9 cellular contexts compared by ENCODE assay signal in the genomic region with DNA sequence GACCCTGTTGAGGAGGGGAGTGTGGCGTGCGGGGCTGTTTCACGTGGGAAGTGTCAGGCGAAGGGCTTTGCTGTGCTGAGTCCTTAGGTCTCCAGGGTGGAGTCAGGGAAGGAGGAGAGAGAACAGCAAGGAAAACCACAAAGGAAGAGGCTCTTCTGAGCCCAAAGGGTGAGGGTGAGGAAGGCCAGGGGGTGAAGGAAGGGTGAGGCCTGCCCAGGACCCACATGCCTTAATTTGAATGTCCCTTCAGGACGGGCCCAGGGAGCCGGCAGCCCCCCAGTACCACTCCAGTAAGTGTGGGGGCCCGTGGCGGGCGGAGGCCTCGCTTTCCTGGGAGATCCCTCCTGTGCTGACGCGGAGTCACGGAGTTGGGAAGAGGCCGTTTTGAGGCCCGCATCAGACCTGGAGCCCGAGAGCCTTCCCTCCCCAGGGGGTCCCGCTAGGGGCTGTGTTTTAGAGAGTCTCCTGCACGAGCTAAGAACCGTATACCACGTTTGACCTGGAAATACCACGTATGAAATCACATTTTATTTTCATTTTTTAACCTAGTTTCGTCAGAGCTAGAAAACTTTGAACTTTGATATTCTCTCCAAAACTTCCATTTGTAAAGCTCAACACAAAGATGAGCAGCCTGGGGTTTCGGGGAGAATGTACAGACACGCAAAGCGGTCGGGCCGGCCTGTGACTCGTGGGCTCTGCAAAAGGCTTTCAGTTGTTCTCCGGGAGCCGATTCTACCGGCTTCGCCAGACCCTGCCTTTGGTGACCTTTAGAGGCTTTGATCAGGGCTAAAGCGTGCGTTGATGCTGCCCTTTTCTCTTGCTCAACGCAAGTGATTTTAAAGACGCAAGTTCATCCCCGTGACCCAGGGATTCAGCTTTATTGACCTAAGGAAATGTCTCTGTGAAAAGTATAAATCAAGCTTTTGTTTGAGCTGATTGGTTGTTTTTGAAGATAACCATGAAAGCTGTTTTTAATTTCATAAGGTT. TPM values are rescaled to one million over a fixed set of nuclear protein-coding genes. Genes with fewer than 3 reads are reported as not detected.
A peak's percentile ranks its signal among the peaks of the same experiment; 100 is the strongest.
DNase-seq lines count a peak whose midpoint lies in the region; ATAC-seq and TF ChIP-seq lines count a peak whose summit lies in the region.
"Had no signal": no experiment of that assay in that cellular context is flagged by ENCODE, and none has a peak within 500 bp of the region (broad histone marks: within the 10 kb centered on the region; RNA-seq: fewer than 3 reads in every experiment).

No MANE protein-coding gene starts in this region.

- peaks cover 11 to 36% (median 22%) of the 10 kb centered on the region in 4 donors for H3K4me1 ChIP-seq in esophagus muscularis mucosa

- no peaks in the 10 kb centered on the region for H3K27me3 Mint-ChIP-seq in natural killer cell treated with Interleukin-12 subunit alpha and Interleukin-12 subunit beta and Interleukin-15 and Interleukin-18, amount 100 ng/mL, for 72 hours
- H3K27me3 Mint-ChIP-seq in type B pancreatic cell, result no peaks in the 10 kb centered on the region

- peak overlapping the region; percentile 61 for H3K4me3 Mint-ChIP-seq in natural killer cell treated with Interleukin-12 subunit alpha and Interleukin-12 subunit beta and Interleukin-15 and Interleukin-18, amount 100 ng/mL, for 72 hours
- H3K4me3 Mint-ChIP-seq in type B pancreatic cell, result peak overlapping the region; percentile 21

- no peaks in the 10 kb centered on the region for H3K36me3 Mint-ChIP-seq in natural killer cell treated with Interleukin-12 subunit alpha and Interleukin-12 subunit beta and Interleukin-15 and Interleukin-18, amount 100 ng/mL, for 72 hours
- no peaks in the 10 kb centered on the region for H3K36me3 Mint-ChIP-seq in type B pancreatic cell

- H3K27ac Mint-ChIP-seq in natural killer cell treated with Interleukin-12 subunit alpha and Interleukin-12 subunit beta and Interleukin-15 and Interleukin-18, amount 100 ng/mL, for 72 hours, result no peak overlapping the region
- no peak overlapping the region for H3K27ac Mint-ChIP-seq in type B pancreatic cell

- H3K9me3 ChIP-seq in WERI-Rb-1 (ENCODE audit: severe bottlenecking), result no peaks in the 10 kb centered on the region
- H3K9me3 ChIP-seq in esophagus muscularis mucosa, result no peaks in the 10 kb centered on the region

- ATAC-seq in natural killer cell treated with Interleukin-12 subunit alpha and Interleukin-12 subunit beta and Interleukin-15 and Interleukin-18, amount 100 ng/mL, for 72 hours, result no peak
- ATAC-seq in SK-N-SH treated with all-trans-retinoic acid at 6 μM for 48 hours (no peak), HG03354 (IDR thresholded peaks at IDR 0.05; ENCODE audit: poor library complexity, severe bottlenecking, unreplicated experiment) (no peak)

- no peaks in the 10 kb centered on the region for H3K27me3 ChIP-seq in WERI-Rb-1 (ENCODE audit: insufficient read depth, low read depth, severe bottlenecking)
- H3K27me3 ChIP-seq in esophagus muscularis mucosa, result no peaks in the 10 kb centered on the region

- 81% methylated on average over 37 of the region's 37 CpGs for WGBS in esophagus muscularis mucosa

- no peak for TF ChIP-seq EP300 in esophagus muscularis mucosa (IDR thresholded peaks at IDR 0.05)

- no peak for TF ChIP-seq POLR2A in esophagus muscularis mucosa (IDR thresholded peaks at IDR 0.05; ENCODE audit: low read depth)

- H3K27ac ChIP-seq in WERI-Rb-1 (peak overlapping the region; percentile 65), esophagus muscularis mucosa (replicated peaks in 1 of 4) (peak overlapping the region; percentile 7 to 68 (median 60))

- H3K4me1 Mint-ChIP-seq in natural killer cell treated with Interleukin-12 subunit alpha and Interleukin-12 subunit beta and Interleukin-15 and Interleukin-18, amount 100 ng/mL, for 72 hours (ENCODE audit: low read depth in 2 of 2), result peaks cover 5 to 7% of the 10 kb centered on the region in 2 donors
- H3K4me1 Mint-ChIP-seq in type B pancreatic cell (ENCODE audit: unreplicated experiment), result peaks cover 15% of the 10 kb centered on the region

- TF ChIP-seq CTCF in WERI-Rb-1 (IDR thresholded peaks at IDR 0.05; ENCODE audit: low read depth, low read length), result no peak
- no peak for TF ChIP-seq CTCF in esophagus muscularis mucosa (IDR thresholded peaks at IDR 0.05)
- no peak for TF ChIP-seq CTCF in type B pancreatic cell (conservative IDR thresholded peaks at IDR 0.05)

- no peaks in the 10 kb centered on the region for H3K9me3 Mint-ChIP-seq in natural killer cell treated with Interleukin-12 subunit alpha and Interleukin-12 subunit beta and Interleukin-15 and Interleukin-18, amount 100 ng/mL, for 72 hours
- no peaks in the 10 kb centered on the region for H3K9me3 Mint-ChIP-seq in type B pancreatic cell

- no peak for DNase-seq in WERI-Rb-1
- DNase-seq in esophagus muscularis mucosa (ENCODE audit: extremely low spot score), result no peak
- no peak for DNase-seq in natural killer cell treated with Interleukin-12 subunit alpha and Interleukin-12 subunit beta and Interleukin-15 and Interleukin-18, amount 100 ng/mL, for 72 hours (ENCODE audit: low spot score)
- DNase-seq in type B pancreatic cell (ENCODE audit: extremely low spot score, unreplicated experiment), result no peak
- DNase-seq in NCI-H1417 (lab: John Stamatoyannopoulos, UW), result no peak
- DNase-seq: DMS153, NCI-H226 had no signal

- H3K4me3 ChIP-seq in WERI-Rb-1 (ENCODE audit: low read depth, low read length) (no peak overlapping the region), esophagus muscularis mucosa (no peak overlapping the region)

- intact Hi-C loops in esophagus muscularis mucosa (cut with DNase I), result no loop called here

- H3K36me3 ChIP-seq in WERI-Rb-1 (no peaks in the 10 kb centered on the region), esophagus muscularis mucosa (peaks cover 0 to 46% (median 12%) of the 10 kb centered on the region in 4 donors)

TF ChIP-seq in SK-N-SH treated with all-trans-retinoic acid at 6 μM for 48 hours, 23 proteins besides CTCF, POLR2A, EP300 and RAD21 (continues in another document):
- TF ChIP-seq, protein P1, sequence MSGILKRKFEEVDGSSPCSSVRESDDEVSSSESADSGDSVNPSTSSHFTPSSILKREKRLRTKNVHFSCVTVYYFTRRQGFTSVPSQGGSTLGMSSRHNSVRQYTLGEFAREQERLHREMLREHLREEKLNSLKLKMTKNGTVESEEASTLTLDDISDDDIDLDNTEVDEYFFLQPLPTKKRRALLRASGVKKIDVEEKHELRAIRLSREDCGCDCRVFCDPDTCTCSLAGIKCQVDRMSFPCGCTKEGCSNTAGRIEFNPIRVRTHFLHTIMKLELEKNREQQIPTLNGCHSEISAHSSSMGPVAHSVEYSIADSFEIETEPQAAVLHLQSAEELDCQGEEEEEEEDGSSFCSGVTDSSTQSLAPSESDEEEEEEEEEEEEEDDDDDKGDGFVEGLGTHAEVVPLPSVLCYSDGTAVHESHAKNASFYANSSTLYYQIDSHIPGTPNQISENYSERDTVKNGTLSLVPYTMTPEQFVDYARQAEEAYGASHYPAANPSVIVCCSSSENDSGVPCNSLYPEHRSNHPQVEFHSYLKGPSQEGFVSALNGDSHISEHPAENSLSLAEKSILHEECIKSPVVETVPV (CRISPR knock-in tag; IDR thresholded peaks at IDR 0.05), result no peak
- TF ChIP-seq PATZ1 (CRISPR knock-in tag; IDR thresholded peaks at IDR 0.05; ENCODE audit: borderline replicate concordance), result no peak
- no peak for TF ChIP-seq ZNF70 (CRISPR knock-in tag; IDR thresholded peaks at IDR 0.05)
- no peak for TF ChIP-seq ZC3H10 (CRISPR knock-in tag; IDR thresholded peaks at IDR 0.05)
- TF ChIP-seq TOX (CRISPR knock-in tag; IDR thresholded peaks at IDR 0.05; ENCODE audit: borderline replicate concordance), result no peak
- no peak for TF ChIP-seq GLIS3 (CRISPR knock-in tag; IDR thresholded peaks at IDR 0.05)
- no peak for TF ChIP-seq TCF4 (CRISPR knock-in tag; IDR thresholded peaks at IDR 0.05; ENCODE audit: borderline replicate concordance)
- TF ChIP-seq RARB (CRISPR knock-in tag; IDR thresholded peaks at IDR 0.05), result no peak
- TF ChIP-seq CSDC2 (CRISPR knock-in tag; IDR thresholded peaks at IDR 0.05), result no peak
- no peak for TF ChIP-seq BACH2 (CRISPR knock-in tag; IDR thresholded peaks at IDR 0.05; ENCODE audit: borderline replicate concordance)
- no peak for TF ChIP-seq ZNF8 (CRISPR knock-in tag; IDR thresholded peaks at IDR 0.05)
- no peak for TF ChIP-seq SNAI2 (CRISPR knock-in tag; IDR thresholded peaks at IDR 0.05)
- TF ChIP-seq OSR1 (CRISPR knock-in tag; IDR thresholded peaks at IDR 0.05), result no peak

RNA-seq across cellular contexts. Expression of gene TTYH3, which starts 23.6 kb away (rescaled TPM):
- total RNA-seq in esophagus muscularis mucosa (10 to 100 TPM; 17.4 to 25.7 (median 20.2) TPM), type B pancreatic cell (ENCODE audit: low replicate concordance) (124 and 166 TPM in 2 replicates)
- 10 to 100 TPM; 23.7 to 24.8 TPM for total RNA-seq in natural killer cell treated with Interleukin-12 subunit alpha and Interleukin-12 subunit beta and Interleukin-15 and Interleukin-18, amount 100 ng/mL, for 72 hours

RNA-seq across cellular contexts. Expression of gene IQCE, which starts 49.4 kb away (rescaled TPM):
- 10 to 100 TPM; 13.0 to 22.4 (median 18.0) TPM for total RNA-seq in esophagus muscularis mucosa
- 10 to 100 TPM; 11.6 to 17.7 TPM for total RNA-seq in natural killer cell treated with Interleukin-12 subunit alpha and Interleukin-12 subunit beta and Interleukin-15 and Interleukin-18, amount 100 ng/mL, for 72 hours
- total RNA-seq in type B pancreatic cell (ENCODE audit: low replicate concordance), result 25.7 and 35.2 TPM in 2 replicates

RNA-seq across cellular contexts. Expression of gene BRAT1, which starts 52.9 kb away (rescaled TPM):
- total RNA-seq in esophagus muscularis mucosa (10 to 100 TPM; 22.0 to 43.8 (median 32.7) TPM), type B pancreatic cell (ENCODE audit: low replicate concordance) (25.2 and 40.3 TPM in 2 replicates)
- 10 to 100 TPM; 27.0 to 61.4 TPM for total RNA-seq in natural killer cell treated with Interleukin-12 subunit alpha and Interleukin-12 subunit beta and Interleukin-15 and Interleukin-18, amount 100 ng/mL, for 72 hours
